Comparison of ENCODE assay signal across 27 cellular contexts in the genomic region with DNA sequence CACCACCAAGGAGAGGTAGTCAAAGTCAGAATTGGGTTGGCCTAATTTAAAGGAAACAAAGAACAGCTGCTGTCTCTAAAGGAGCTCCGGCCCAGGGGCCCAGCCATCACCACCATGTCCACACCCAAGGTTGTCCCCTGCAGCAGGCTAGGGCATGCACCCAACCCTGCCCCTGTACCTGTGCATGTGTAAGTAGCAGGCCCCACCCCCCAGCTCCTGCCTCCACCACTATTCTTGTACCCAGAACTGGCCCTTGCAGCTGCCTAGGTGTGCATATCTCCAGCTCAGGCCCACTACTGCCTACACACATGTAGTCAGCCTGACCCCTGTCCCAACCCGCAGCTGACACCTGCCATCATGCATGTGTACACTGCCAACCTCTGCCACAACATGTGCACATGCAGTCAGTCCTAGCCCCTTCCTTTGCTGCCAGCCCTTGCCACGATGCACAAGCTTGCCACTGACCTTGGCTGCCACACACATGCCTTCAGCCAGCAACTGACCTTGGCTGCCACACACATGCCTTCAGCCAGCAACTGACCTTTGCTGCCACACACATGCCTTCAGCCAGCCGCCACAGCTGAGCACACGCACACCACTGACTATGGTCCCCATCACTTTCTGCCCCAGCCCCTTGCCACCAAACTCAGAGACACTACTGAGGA. TPM values are rescaled to one million over a fixed set of nuclear protein-coding genes. Genes with fewer than 3 reads are reported as not detected.
"Had no signal": no experiment of that assay in that cellular context is flagged by ENCODE, and none has a peak within 500 bp of the region (broad histone marks: within the 10 kb centered on the region; RNA-seq: fewer than 3 reads in every experiment).

No MANE protein-coding gene starts in this region.

- H3K36me3 Mint-ChIP-seq: IgD-negative memory B cell had no signal

- H3K36me3 ChIP-seq: brain microvascular endothelial cell, cardiac muscle cell, SJSA1 had no signal

- H3K27ac ChIP-seq: brain microvascular endothelial cell, cardiac muscle cell, SJSA1 had no signal

- H3K4me1 Mint-ChIP-seq: IgD-negative memory B cell had no signal

- H3K9me3 Mint-ChIP-seq: T-helper 2 cell treated with Interferon-gamma antibody and Interleukin-4, amounts not matched to agents 5 μg/mL and 100 μg/mL, for 36 hours had no signal

- DNase-seq: activated CD4-positive, alpha-beta T cell treated with anti-CD3 and anti-CD28 coated beads for 48 hours; activated CD4-positive, alpha-beta T cell treated with anti-CD3 and anti-CD28 coated beads, Interleukin-2, amount 50 U/mL, for 4 hours; activated CD4-positive, CD25-positive, alpha-beta regulatory T cell treated with anti-CD3 and anti-CD28 coated beads, Interleukin-2, amount 50 U/mL, for 72 hours; activated CD8-positive, alpha-beta memory T cell treated with anti-CD3 and anti-CD28 coated beads, Interleukin-2, amount 50 U/mL, for 48 hours; activated CD8-positive, alpha-beta T cell treated with anti-CD3 and anti-CD28 coated beads, Interleukin-2, amount 10 ng/mL, durations not matched to agents 7 days and 5 days; activated effector memory CD4-positive, alpha-beta T cell treated with Interleukin-2 at 50 U/mL for 16 hours; activated naive CD4-positive, alpha-beta T cell; activated T-cell treated with anti-CD3 and anti-CD28 coated beads, Interleukin-2, amount 50 U/mL, for 1 hour; amygdala; brain microvascular endothelial cell; KG1; NCI-H1048; NCI-H146; NCI-H187 treated with DMSO at 0.1 percent for 48 hours; NCI-H2081 treated with DMSO at 0.1 percent for 48 hours; NCI-H446 treated with DMSO at 0.1 percent for 48 hours; NCI-H524 treated with DMSO at 0.1 percent for 48 hours; NCI-H748 treated with DMSO at 0.1 percent for 48 hours; SHP77; SW 1271 had no signal

- H3K4me1 ChIP-seq: SJSA1 had no signal

- H3K4me3 Mint-ChIP-seq: activated CD8-positive, alpha-beta T cell treated with anti-CD3 and anti-CD28 coated beads, Interleukin-2, amount 10 ng/mL, durations not matched to agents 7 days and 5 days; IgD-negative memory B cell; T-helper 2 cell treated with Interferon-gamma antibody and Interleukin-4, amounts not matched to agents 5 μg/mL and 100 μg/mL, for 36 hours had no signal

- H3K9me3 ChIP-seq: SJSA1 had no signal

- H3K27me3 Mint-ChIP-seq: IgD-negative memory B cell had no signal

- H3K27ac Mint-ChIP-seq: activated CD8-positive, alpha-beta T cell treated with anti-CD3 and anti-CD28 coated beads, Interleukin-2, amount 10 ng/mL, durations not matched to agents 7 days and 5 days; activated naive CD4-positive, alpha-beta T cell treated with anti-CD3 and anti-CD28 coated beads, Interleukin-2, amount 50 U/mL, for 72 hours; IgD-negative memory B cell; T-helper 2 cell treated with Interferon-gamma antibody and Interleukin-4, amounts not matched to agents 5 μg/mL and 100 μg/mL, for 36 hours had no signal

- H3K27me3 ChIP-seq: brain microvascular endothelial cell, cardiac muscle cell, SJSA1 had no signal

- H3K4me3 ChIP-seq: cardiac muscle cell, SJSA1 had no signal

- ATAC-seq: activated CD8-positive, alpha-beta T cell treated with anti-CD3 and anti-CD28 coated beads, Interleukin-2, amount 10 ng/mL, durations not matched to agents 7 days and 5 days; activated naive CD4-positive, alpha-beta T cell treated with anti-CD3 and anti-CD28 coated beads, Interleukin-2, amount 50 U/mL, for 72 hours; SK-N-SH treated with all-trans-retinoic acid at 6 μM for 48 hours had no signal

RNA-seq across cellular contexts. Expression of a gene that starts 39.7 kb away (rescaled TPM):
- total RNA-seq: activated CD8-positive, alpha-beta T cell treated with anti-CD3 and anti-CD28 coated beads, Interleukin-2, amount 10 ng/mL, durations not matched to agents 7 days and 5 days; activated naive CD4-positive, alpha-beta T cell treated with anti-CD3 and anti-CD28 coated beads, Interleukin-2, amount 50 U/mL, for 72 hours; LHCN-M2; SJSA1 had no signal
